1 cellular context compared by ENCODE assay signal in the genomic region with DNA sequence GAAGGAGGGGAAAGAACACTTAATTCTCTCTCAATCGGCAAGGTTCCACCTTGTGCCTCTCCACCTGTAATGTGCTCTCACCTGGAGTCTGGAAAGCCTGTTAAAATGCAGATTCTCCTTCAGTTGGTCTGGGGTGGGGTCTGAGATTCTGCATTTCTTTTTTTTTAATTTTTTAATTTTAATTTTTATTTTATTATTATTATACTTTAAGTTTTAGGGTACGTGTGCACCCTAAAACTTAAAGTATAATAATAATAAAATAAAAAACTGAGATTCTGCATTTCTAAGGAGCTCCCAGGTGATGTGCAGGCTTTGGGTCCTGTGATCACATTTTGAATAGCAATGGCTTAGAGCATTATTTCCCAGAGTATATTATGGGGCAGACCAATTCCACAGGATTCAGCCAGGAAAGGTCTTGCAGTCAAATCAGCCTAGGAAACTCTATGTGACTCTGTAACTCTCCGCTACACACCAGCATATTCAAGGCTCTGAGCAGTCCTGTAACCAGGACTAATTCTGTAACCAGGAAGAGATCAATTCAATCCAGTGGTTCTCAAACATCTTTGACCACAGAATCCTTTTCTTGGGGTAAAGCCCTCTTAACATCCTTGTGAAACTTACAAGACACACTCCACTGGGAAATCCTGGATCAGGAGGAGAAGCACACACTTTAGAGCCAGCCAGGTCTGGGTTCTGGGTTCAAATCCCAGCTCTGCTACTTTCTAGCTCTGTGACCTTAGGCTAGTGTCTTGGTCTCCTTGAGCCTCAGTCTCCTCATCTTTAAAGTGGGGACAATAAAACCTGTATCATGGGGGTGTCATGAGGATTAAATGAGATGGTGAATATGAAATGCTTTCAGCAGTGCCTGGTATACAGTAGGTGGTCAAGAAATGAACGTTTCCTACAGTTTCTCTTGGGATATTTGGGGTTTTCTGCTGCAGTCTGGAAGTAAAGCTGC.
A peak's percentile ranks its signal among the peaks of the same experiment; 100 is the strongest.
TF ChIP-seq lines count a peak whose summit lies in the region.

No MANE protein-coding gene starts in this region.

TF ChIP-seq in K562, 482 proteins besides CTCF, POLR2A, EP300 and RAD21:
- 0 out of 2 replicates have a peak, but pooled peaks have one; percentile 48 for TF ChIP-seq ZKSCAN8 (CRISPR knock-in tag; IDR thresholded peaks at IDR 0.05)
- peak; percentile 59 for TF ChIP-seq RBM25 (IDR thresholded peaks at IDR 0.05; ENCODE audit: low read depth, low read length, severe bottlenecking)
- peak; percentile 96 for TF ChIP-seq ZNF239 (CRISPR knock-in tag; IDR thresholded peaks at IDR 0.05)
- no peak for TF ChIP-seq ZNF707 (CRISPR knock-in tag; conservative IDR thresholded peaks at IDR 0.05)
- 0 out of 2 replicates have a peak, but pooled peaks have one; percentile 20 for TF ChIP-seq BCOR (IDR thresholded peaks at IDR 0.05)
- TF ChIP-seq ESRRA (IDR thresholded peaks at IDR 0.05; ENCODE audit: borderline replicate concordance, low read depth) = peak; percentile 84
- no peak for TF ChIP-seq GTF2F1 (IDR thresholded peaks at IDR 0.05; ENCODE audit: low read depth, low read length)
- TF ChIP-seq ZNF146 (CRISPR knock-in tag; IDR thresholded peaks at IDR 0.05; ENCODE audit: unreplicated experiment) = no peak
- TF ChIP-seq CBFB (CRISPR knock-in tag; IDR thresholded peaks at IDR 0.05) = no peak
